In the genomic region with DNA sequence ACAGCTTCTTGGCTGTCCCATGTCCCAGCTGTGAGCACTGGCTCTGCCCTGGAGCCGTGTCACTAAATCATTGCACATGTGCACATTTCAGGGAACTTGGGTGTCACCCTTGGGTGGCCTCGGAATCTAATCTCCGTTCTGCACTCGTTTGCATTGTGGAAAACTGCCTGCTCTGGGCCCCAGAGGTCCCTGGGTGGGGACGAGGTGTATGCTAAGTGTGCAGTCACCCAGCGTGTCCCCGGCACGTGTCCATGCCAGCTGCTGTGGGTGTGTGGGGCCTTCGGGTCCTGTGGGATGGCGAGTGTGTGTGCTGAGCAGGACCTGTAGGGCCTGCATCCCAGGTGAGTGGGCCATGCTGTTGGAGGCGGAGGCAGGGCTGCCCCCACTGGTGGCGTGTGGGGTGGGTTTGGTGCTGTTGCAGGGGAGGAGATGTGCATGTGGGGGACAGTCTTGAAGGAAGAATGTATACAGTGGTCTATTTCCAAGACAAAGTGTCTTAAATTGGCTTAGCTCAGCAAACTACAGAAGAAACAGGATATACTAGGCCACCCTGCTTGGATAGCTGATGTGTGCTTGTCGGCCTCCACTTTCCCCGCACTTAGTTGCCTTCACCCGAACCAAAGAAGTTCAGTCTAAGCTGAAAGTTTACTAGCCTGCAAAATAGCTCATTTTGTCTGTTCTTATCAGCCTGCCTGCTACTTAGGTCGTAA, we compare ENCODE assay signal across 1 cellular context.
A peak's percentile ranks its signal among the peaks of the same experiment; 100 is the strongest.
TF ChIP-seq lines count a peak whose summit lies in the region.

No MANE protein-coding gene starts in this region.

TF ChIP-seq in K562, 482 proteins besides CTCF, POLR2A, EP300 and RAD21 (continued from another document and continues in another):
- TF ChIP-seq, protein P1, sequence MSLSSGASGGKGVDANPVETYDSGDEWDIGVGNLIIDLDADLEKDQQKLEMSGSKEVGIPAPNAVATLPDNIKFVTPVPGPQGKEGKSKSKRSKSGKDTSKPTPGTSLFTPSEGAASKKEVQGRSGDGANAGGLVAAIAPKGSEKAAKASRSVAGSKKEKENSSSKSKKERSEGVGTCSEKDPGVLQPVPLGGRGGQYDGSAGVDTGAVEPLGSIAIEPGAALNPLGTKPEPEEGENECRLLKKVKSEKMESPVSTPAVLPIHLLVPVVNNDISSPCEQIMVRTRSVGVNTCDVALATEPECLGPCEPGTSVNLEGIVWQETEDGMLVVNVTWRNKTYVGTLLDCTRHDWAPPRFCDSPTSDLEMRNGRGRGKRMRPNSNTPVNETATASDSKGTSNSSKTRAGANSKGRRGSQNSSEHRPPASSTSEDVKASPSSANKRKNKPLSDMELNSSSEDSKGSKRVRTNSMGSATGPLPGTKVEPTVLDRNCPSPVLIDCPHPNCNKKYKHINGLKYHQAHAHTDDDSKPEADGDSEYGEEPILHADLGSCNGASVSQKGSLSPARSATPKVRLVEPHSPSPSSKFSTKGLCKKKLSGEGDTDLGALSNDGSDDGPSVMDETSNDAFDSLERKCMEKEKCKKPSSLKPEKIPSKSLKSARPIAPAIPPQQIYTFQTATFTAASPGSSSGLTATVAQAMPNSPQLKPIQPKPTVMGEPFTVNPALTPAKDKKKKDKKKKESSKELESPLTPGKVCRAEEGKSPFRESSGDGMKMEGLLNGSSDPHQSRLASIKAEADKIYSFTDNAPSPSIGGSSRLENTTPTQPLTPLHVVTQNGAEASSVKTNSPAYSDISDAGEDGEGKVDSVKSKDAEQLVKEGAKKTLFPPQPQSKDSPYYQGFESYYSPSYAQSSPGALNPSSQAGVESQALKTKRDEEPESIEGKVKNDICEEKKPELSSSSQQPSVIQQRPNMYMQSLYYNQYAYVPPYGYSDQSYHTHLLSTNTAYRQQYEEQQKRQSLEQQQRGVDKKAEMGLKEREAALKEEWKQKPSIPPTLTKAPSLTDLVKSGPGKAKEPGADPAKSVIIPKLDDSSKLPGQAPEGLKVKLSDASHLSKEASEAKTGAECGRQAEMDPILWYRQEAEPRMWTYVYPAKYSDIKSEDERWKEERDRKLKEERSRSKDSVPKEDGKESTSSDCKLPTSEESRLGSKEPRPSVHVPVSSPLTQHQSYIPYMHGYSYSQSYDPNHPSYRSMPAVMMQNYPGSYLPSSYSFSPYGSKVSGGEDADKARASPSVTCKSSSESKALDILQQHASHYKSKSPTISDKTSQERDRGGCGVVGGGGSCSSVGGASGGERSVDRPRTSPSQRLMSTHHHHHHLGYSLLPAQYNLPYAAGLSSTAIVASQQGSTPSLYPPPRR (CRISPR knock-in tag; IDR thresholded peaks at IDR 0.05; ENCODE audit: borderline replicate concordance), result no peak
- TF ChIP-seq BRD4 (IDR thresholded peaks at IDR 0.05) (no peak), HNRNPLL (IDR thresholded peaks at IDR 0.05; ENCODE audit: low read depth, low read length, poor library complexity, severe bottlenecking) (no peak), U2AF1 (optimal IDR thresholded peaks at IDR 0.05; ENCODE audit: low read depth, low read length) (no peak), XRCC3 (IDR thresholded peaks at IDR 0.05) (no peak), SAP30 (IDR thresholded peaks at IDR 0.05; ENCODE audit: borderline replicate concordance, insufficient read depth, low read depth, low read length, poor library complexity, severe bottlenecking) (no peak), PTTG1 (tag; IDR thresholded peaks at IDR 0.05; ENCODE audit: low read depth) (no peak), TEAD2 (tag; IDR thresholded peaks at IDR 0.05) (no peak), ZNF444 (CRISPR knock-in tag; IDR thresholded peaks at IDR 0.05) (no peak), CREM (IDR thresholded peaks at IDR 0.05; ENCODE audit: low read depth) (no peak; the same call in 1 of the 2 replicates), MIER1 (IDR thresholded peaks at IDR 0.05; ENCODE audit: low read depth) (no peak), MEF2D (tag; conservative IDR thresholded peaks at IDR 0.05; ENCODE audit: low read depth) (no peak), POLR3G (IDR thresholded peaks at IDR 0.05; ENCODE audit: extremely low read depth, insufficient read length, insufficient replicate concordance) (no peak), KDM5B (IDR thresholded peaks at IDR 0.05; ENCODE audit: insufficient replicate concordance, low read depth, low read length) (no peak), ADNP (tag; IDR thresholded peaks at IDR 0.05) (no peak), ZNF140 (CRISPR knock-in tag; IDR thresholded peaks at IDR 0.05) (no peak), NR3C1 (CRISPR knock-in tag; IDR thresholded peaks at IDR 0.05) (no peak), PRPF4 (IDR thresholded peaks at IDR 0.05; ENCODE audit: insufficient read depth, low read depth, low read length, poor library complexity, severe bottlenecking) (no peak), SREBF2 (CRISPR knock-in tag; IDR thresholded peaks at IDR 0.05) (no peak), ELF2 (CRISPR knock-in tag; IDR thresholded peaks at IDR 0.05) (no peak), ETV1 (tag; conservative IDR thresholded peaks at IDR 0.05; ENCODE audit: low read depth) (no peak), ETV5 (CRISPR knock-in tag; IDR thresholded peaks at IDR 0.05; ENCODE audit: low read depth) (no peak), NR2F6 (CRISPR knock-in tag; IDR thresholded peaks at IDR 0.05) (no peak), CBX2 (IDR thresholded peaks at IDR 0.05; ENCODE audit: insufficient read depth, low read length, poor library complexity, severe bottlenecking) (no peak), POLR2H (tag; IDR thresholded peaks at IDR 0.05; ENCODE audit: low read depth) (no peak), BHLHE40 (IDR thresholded peaks at IDR 0.05; ENCODE audit: low read length) (peak; percentile 90), ZNF324 (CRISPR knock-in tag; IDR thresholded peaks at IDR 0.05) (no peak), ZNF436 (CRISPR knock-in tag; IDR thresholded peaks at IDR 0.05) (no peak), NFXL1 (CRISPR knock-in tag; IDR thresholded peaks at IDR 0.05) (no peak), KLF10 (CRISPR knock-in tag; IDR thresholded peaks at IDR 0.05) (no peak), CBX8 (IDR thresholded peaks at IDR 0.05; ENCODE audit: borderline replicate concordance, extremely low read depth, low read depth, low read length, poor library complexity, severe bottlenecking) (no peak), ZNF3 (CRISPR knock-in tag; IDR thresholded peaks at IDR 0.05) (no peak), MCM5 (IDR thresholded peaks at IDR 0.05; ENCODE audit: low read depth) (no peak), ZSCAN32 (CRISPR knock-in tag; IDR thresholded peaks at IDR 0.05) (no peak), CCAR2 (IDR thresholded peaks at IDR 0.05; ENCODE audit: low read depth, low read length) (no peak), SAFB2 (IDR thresholded peaks at IDR 0.05; ENCODE audit: borderline replicate concordance, low read depth, low read length, severe bottlenecking) (no peak), MEF2A (IDR thresholded peaks at IDR 0.05; ENCODE audit: control insufficient read depth, low read depth, low read length) (no peak), TCF7L2 (IDR thresholded peaks at IDR 0.05; ENCODE audit: low read depth, low read length) (no peak), HNRNPK (IDR thresholded peaks at IDR 0.05; ENCODE audit: low read depth, low read length, poor library complexity, severe bottlenecking) (no peak), SIX5 (IDR thresholded peaks at IDR 0.05; ENCODE audit: borderline replicate concordance in 1 of 2, insufficient read depth in 1 of 2, low read depth in 1 of 2, low read length in 2 of 2) (no peak)
- TF ChIP-seq, protein P2, sequence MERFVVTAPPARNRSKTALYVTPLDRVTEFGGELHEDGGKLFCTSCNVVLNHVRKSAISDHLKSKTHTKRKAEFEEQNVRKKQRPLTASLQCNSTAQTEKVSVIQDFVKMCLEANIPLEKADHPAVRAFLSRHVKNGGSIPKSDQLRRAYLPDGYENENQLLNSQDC (CRISPR knock-in tag; IDR thresholded peaks at IDR 0.05), result no peak
- TF ChIP-seq, protein P3, sequence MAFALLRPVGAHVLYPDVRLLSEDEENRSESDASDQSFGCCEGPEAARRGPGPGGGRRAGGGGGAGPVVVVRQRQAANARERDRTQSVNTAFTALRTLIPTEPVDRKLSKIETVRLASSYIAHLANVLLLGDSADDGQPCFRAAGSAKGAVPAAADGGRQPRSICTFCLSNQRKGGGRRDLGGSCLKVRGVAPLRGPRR (CRISPR knock-in tag; IDR thresholded peaks at IDR 0.05), result no peak
- TF ChIP-seq, protein P4, sequence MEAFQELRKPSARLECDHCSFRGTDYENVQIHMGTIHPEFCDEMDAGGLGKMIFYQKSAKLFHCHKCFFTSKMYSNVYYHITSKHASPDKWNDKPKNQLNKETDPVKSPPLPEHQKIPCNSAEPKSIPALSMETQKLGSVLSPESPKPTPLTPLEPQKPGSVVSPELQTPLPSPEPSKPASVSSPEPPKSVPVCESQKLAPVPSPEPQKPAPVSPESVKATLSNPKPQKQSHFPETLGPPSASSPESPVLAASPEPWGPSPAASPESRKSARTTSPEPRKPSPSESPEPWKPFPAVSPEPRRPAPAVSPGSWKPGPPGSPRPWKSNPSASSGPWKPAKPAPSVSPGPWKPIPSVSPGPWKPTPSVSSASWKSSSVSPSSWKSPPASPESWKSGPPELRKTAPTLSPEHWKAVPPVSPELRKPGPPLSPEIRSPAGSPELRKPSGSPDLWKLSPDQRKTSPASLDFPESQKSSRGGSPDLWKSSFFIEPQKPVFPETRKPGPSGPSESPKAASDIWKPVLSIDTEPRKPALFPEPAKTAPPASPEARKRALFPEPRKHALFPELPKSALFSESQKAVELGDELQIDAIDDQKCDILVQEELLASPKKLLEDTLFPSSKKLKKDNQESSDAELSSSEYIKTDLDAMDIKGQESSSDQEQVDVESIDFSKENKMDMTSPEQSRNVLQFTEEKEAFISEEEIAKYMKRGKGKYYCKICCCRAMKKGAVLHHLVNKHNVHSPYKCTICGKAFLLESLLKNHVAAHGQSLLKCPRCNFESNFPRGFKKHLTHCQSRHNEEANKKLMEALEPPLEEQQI (IDR thresholded peaks at IDR 0.05), result no peak
- TF ChIP-seq, protein P5, sequence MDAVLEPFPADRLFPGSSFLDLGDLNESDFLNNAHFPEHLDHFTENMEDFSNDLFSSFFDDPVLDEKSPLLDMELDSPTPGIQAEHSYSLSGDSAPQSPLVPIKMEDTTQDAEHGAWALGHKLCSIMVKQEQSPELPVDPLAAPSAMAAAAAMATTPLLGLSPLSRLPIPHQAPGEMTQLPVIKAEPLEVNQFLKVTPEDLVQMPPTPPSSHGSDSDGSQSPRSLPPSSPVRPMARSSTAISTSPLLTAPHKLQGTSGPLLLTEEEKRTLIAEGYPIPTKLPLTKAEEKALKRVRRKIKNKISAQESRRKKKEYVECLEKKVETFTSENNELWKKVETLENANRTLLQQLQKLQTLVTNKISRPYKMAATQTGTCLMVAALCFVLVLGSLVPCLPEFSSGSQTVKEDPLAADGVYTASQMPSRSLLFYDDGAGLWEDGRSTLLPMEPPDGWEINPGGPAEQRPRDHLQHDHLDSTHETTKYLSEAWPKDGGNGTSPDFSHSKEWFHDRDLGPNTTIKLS (IDR thresholded peaks at IDR 0.05; ENCODE audit: borderline replicate concordance, low read depth), result no peak; the same call in 1 of the 2 replicates
- TF ChIP-seq, protein P6, sequence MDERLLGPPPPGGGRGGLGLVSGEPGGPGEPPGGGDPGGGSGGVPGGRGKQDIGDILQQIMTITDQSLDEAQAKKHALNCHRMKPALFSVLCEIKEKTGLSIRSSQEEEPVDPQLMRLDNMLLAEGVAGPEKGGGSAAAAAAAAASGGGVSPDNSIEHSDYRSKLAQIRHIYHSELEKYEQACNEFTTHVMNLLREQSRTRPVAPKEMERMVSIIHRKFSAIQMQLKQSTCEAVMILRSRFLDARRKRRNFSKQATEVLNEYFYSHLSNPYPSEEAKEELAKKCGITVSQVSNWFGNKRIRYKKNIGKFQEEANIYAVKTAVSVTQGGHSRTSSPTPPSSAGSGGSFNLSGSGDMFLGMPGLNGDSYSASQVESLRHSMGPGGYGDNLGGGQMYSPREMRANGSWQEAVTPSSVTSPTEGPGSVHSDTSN (CRISPR knock-in tag; IDR thresholded peaks at IDR 0.05; ENCODE audit: low read depth), result no peak
- TF ChIP-seq, protein P6 (tag; conservative IDR thresholded peaks at IDR 0.05; ENCODE audit: low read depth), result peak; percentile 43; the same call in 1 of the 2 replicates
- TF ChIP-seq, protein P7, sequence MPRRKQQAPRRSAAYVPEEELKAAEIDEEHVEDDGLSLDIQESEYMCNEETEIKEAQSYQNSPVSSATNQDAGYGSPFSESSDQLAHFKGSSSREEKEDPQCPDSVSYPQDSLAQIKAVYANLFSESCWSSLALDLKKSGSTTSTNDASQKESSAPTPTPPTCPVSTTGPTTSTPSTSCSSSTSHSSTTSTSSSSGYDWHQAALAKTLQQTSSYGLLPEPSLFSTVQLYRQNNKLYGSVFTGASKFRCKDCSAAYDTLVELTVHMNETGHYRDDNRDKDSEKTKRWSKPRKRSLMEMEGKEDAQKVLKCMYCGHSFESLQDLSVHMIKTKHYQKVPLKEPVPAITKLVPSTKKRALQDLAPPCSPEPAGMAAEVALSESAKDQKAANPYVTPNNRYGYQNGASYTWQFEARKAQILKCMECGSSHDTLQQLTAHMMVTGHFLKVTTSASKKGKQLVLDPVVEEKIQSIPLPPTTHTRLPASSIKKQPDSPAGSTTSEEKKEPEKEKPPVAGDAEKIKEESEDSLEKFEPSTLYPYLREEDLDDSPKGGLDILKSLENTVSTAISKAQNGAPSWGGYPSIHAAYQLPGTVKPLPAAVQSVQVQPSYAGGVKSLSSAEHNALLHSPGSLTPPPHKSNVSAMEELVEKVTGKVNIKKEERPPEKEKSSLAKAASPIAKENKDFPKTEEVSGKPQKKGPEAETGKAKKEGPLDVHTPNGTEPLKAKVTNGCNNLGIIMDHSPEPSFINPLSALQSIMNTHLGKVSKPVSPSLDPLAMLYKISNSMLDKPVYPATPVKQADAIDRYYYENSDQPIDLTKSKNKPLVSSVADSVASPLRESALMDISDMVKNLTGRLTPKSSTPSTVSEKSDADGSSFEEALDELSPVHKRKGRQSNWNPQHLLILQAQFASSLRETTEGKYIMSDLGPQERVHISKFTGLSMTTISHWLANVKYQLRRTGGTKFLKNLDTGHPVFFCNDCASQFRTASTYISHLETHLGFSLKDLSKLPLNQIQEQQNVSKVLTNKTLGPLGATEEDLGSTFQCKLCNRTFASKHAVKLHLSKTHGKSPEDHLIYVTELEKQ (CRISPR knock-in tag; IDR thresholded peaks at IDR 0.05), result no peak
